Comparison of ENCODE assay signal across 24 cellular contexts in the genomic region with DNA sequence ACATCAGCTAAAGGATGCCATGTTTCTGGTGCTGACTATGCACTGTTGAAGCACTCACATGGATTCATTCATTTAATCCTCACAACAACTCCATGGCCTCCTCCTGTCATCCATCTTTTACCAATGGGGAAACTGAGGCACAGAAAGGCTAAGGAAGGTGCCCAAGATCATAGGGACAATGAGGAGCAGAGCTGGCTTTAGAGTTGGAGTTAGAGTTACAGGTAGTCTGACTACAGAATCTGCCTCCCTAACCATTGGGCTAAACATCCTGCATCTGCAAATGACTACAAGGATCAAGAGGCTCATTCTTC.
DNase-seq lines count a peak whose midpoint lies in the region; ATAC-seq and TF ChIP-seq lines count a peak whose summit lies in the region.
"Had no signal": no experiment of that assay in that cellular context is flagged by ENCODE, and none has a peak within 500 bp of the region (broad histone marks: within the 10 kb centered on the region; RNA-seq: fewer than 3 reads in every experiment).

No MANE protein-coding gene starts in this region.

- peaks cover 15 to 95% (median 75%) of the 10 kb centered on the region in 4 donors for H3K4me1 Mint-ChIP-seq in CD4-positive, CD25-positive, alpha-beta regulatory T cell
- H3K4me1 Mint-ChIP-seq in neural progenitor cell = peaks cover 58% of the 10 kb centered on the region

- no TSS peak for BruUV-seq in OCI-LY7 (replicated peaks; lab: Mats Ljungman, UMichigan)

- peaks cover 0 to 1% (median 0%) of the 10 kb centered on the region in 7 donors for H3K9me3 Mint-ChIP-seq in CD4-positive, CD25-positive, alpha-beta regulatory T cell
- H3K9me3 Mint-ChIP-seq in neural progenitor cell = no peaks in the 10 kb centered on the region
- H3K9me3 Mint-ChIP-seq: activated naive CD4-positive, alpha-beta T cell treated with anti-CD3 and anti-CD28 coated beads, Interleukin-2, amount 50 U/mL, for 72 hours; effector memory CD8-positive, alpha-beta T cell; naive thymus-derived CD8-positive, alpha-beta T cell had no signal

- H3F3A ChIP-seq in Loucy (ENCODE audit: low read depth) (no peaks in the 10 kb centered on the region), neural progenitor cell (ENCODE audit: low read depth) (no peaks in the 10 kb centered on the region)

- no peak overlapping the region for H3K4me3 ChIP-seq in CD4-positive, CD25-positive, alpha-beta regulatory T cell (ENCODE audit: low read depth, low read length)
- H3K4me3 ChIP-seq in Loucy (ENCODE audit: low read length, poor library complexity, severe bottlenecking) (no peak overlapping the region), coronary artery (no peak overlapping the region), neural progenitor cell (no peak overlapping the region), OCI-LY7 (ENCODE audit: low read depth, low read length, poor library complexity, severe bottlenecking) (no peak overlapping the region)
- H3K4me3 ChIP-seq: esophagus muscularis mucosa, uterus had no signal

- H3K79me2 ChIP-seq in Loucy (ENCODE audit: insufficient read depth, low read length) (peaks cover 98% of the 10 kb centered on the region), neural progenitor cell (ENCODE audit: low read depth) (peaks cover 73% of the 10 kb centered on the region), OCI-LY7 (ENCODE audit: insufficient read depth, low read depth, low read length) (peaks cover 39% of the 10 kb centered on the region; the same call in 1 of the 2 replicates)

- POLR2A ChIA-PET in OCI-LY7 (lab: Charles Lee) = no interaction called here

- peaks cover 18% of the 10 kb centered on the region for H3K36me3 Mint-ChIP-seq in CD4-positive, CD25-positive, alpha-beta regulatory T cell
- peaks cover 4% of the 10 kb centered on the region for H3K36me3 Mint-ChIP-seq in neural progenitor cell

- no peak for TF ChIP-seq CTCF in Loucy (conservative IDR thresholded peaks at IDR 0.05; ENCODE audit: low read length)
- no peak for TF ChIP-seq CTCF in coronary artery (IDR thresholded peaks at IDR 0.05)
- no peak for TF ChIP-seq CTCF in neural progenitor cell (IDR thresholded peaks at IDR 0.05)
- TF ChIP-seq CTCF in OCI-LY7 (conservative IDR thresholded peaks at IDR 0.05; ENCODE audit: low read length) = no peak

- no peaks in the 10 kb centered on the region for H3K27me3 Mint-ChIP-seq in CD4-positive, CD25-positive, alpha-beta regulatory T cell
- H3K27me3 Mint-ChIP-seq in neural progenitor cell (ENCODE audit: insufficient read depth, low read depth) = peaks cover 2% of the 10 kb centered on the region
- H3K27me3 Mint-ChIP-seq: effector memory CD8-positive, alpha-beta T cell; naive thymus-derived CD8-positive, alpha-beta T cell had no signal

- H3K9ac ChIP-seq in Loucy (ENCODE audit: low read depth, low read length, poor library complexity, severe bottlenecking) (peak overlapping the region; percentile 59), neural progenitor cell (no peak overlapping the region)
- H3K9ac ChIP-seq: parathyroid adenoma had no signal

- H3K9me3 ChIP-seq in CD4-positive, CD25-positive, alpha-beta regulatory T cell (ENCODE audit: control insufficient read depth in 2 of 2, low read length in 2 of 2) = no peaks in the 10 kb centered on the region
- no peaks in the 10 kb centered on the region for H3K9me3 ChIP-seq in Loucy (ENCODE audit: insufficient read depth, low read depth, low read length)
- H3K9me3 ChIP-seq in neural progenitor cell (ENCODE audit: low read depth) = no peaks in the 10 kb centered on the region
- no peaks in the 10 kb centered on the region for H3K9me3 ChIP-seq in OCI-LY7 (ENCODE audit: low read length)
- H3K9me3 ChIP-seq: esophagus muscularis mucosa, uterus had no signal

- H3K27me3 ChIP-seq in CD4-positive, CD25-positive, alpha-beta regulatory T cell (ENCODE audit: control insufficient read depth, insufficient read depth, low read length) = no peaks in the 10 kb centered on the region
- H3K27me3 ChIP-seq in Loucy (ENCODE audit: insufficient read depth, low read length, poor library complexity, severe bottlenecking) (no peaks in the 10 kb centered on the region), neural progenitor cell (no peaks in the 10 kb centered on the region)
- H3K27me3 ChIP-seq: esophagus muscularis mucosa, uterus had no signal

- H3K4me2 ChIP-seq in Loucy (ENCODE audit: low read depth, low read length, poor library complexity, severe bottlenecking) = no peak overlapping the region
- H3K4me2 ChIP-seq in neural progenitor cell = no peak overlapping the region
- no peak overlapping the region for H3K4me2 ChIP-seq in OCI-LY7 (ENCODE audit: low read length)

- no peaks in the 10 kb centered on the region for H3K9me2 ChIP-seq in Loucy (replicated peaks; ENCODE audit: low read depth, low read length)
- no peaks in the 10 kb centered on the region for H3K9me2 ChIP-seq in OCI-LY7 (ENCODE audit: insufficient read depth, low read length)

- H3K4me3 Mint-ChIP-seq in CD4-positive, CD25-positive, alpha-beta regulatory T cell = peak overlapping the region in 2 of 4 donors; percentile 36 to 63
- no peak overlapping the region for H3K4me3 Mint-ChIP-seq in neural progenitor cell
- H3K4me3 Mint-ChIP-seq: effector memory CD8-positive, alpha-beta T cell had no signal

- H3K4me1 ChIP-seq in CD4-positive, CD25-positive, alpha-beta regulatory T cell (ENCODE audit: control insufficient read depth, insufficient read depth, low read length, poor library complexity, severe bottlenecking) = peaks cover 54% of the 10 kb centered on the region
- H3K4me1 ChIP-seq in Loucy (ENCODE audit: insufficient read depth, low read length, poor library complexity, severe bottlenecking) = peaks cover 94% of the 10 kb centered on the region
- peaks cover 25% of the 10 kb centered on the region for H3K4me1 ChIP-seq in neural progenitor cell
- H3K4me1 ChIP-seq in OCI-LY7 (ENCODE audit: insufficient read depth, low read length, poor library complexity, severe bottlenecking) = peaks cover 37% of the 10 kb centered on the region

- H4K20me1 ChIP-seq in Loucy (ENCODE audit: insufficient read depth, low read length, poor library complexity, severe bottlenecking) (peaks cover 20% of the 10 kb centered on the region), neural progenitor cell (ENCODE audit: low read depth) (peaks cover 96% of the 10 kb centered on the region), OCI-LY7 (ENCODE audit: insufficient read depth, low read length) (peaks cover 34% of the 10 kb centered on the region)

- CTCF ChIA-PET in OCI-LY7 (lab: Charles Lee; ENCODE audit: unreplicated experiment) = no interaction called here

- intact Hi-C loops in OCI-LY7 (cut with micrococcal nuclease; ENCODE audit: unreplicated experiment) = no loop called here

- H3K36me3 ChIP-seq in CD4-positive, CD25-positive, alpha-beta regulatory T cell (ENCODE audit: control insufficient read depth, insufficient read depth, low read length) = peaks cover 25% of the 10 kb centered on the region
- H3K36me3 ChIP-seq in Loucy (ENCODE audit: insufficient read depth, low read length) (no peaks in the 10 kb centered on the region), neural progenitor cell (no peaks in the 10 kb centered on the region), OCI-LY7 (ENCODE audit: insufficient read depth, low read length) (peaks cover 6% of the 10 kb centered on the region; the same call in 1 of the 2 replicates)
- H3K36me3 ChIP-seq: esophagus muscularis mucosa, uterus had no signal

- H2AFZ ChIP-seq in Loucy (ENCODE audit: low read length) (no peak overlapping the region), neural progenitor cell (replicated peaks) (no peak overlapping the region), OCI-LY7 (ENCODE audit: low read length) (no peak overlapping the region)
- H2AFZ ChIP-seq: parathyroid adenoma had no signal

- no peak overlapping the region for H3K27ac ChIP-seq in CD4-positive, CD25-positive, alpha-beta regulatory T cell (ENCODE audit: insufficient read depth, low read length, poor library complexity, severe bottlenecking)
- H3K27ac ChIP-seq in coronary artery (peak overlapping the region; percentile 90 to 96), neural progenitor cell (no peak overlapping the region), OCI-LY7 (ENCODE audit: low read depth, low read length, poor library complexity, severe bottlenecking) (no peak overlapping the region)
- H3K27ac ChIP-seq: parathyroid adenoma, uterus had no signal

- no peak for ATAC-seq in CD4-positive, CD25-positive, alpha-beta regulatory T cell (ENCODE audit: low read depth in 2 of 2)
- ATAC-seq in HG03565 (IDR thresholded peaks at IDR 0.05; ENCODE audit: unreplicated experiment) = no peak
- ATAC-seq: activated naive CD4-positive, alpha-beta T cell treated with anti-CD3 and anti-CD28 coated beads, Interleukin-2, amount 50 U/mL, for 72 hours; effector memory CD8-positive, alpha-beta T cell; naive thymus-derived CD8-positive, alpha-beta T cell; sciatic nerve had no signal

- peak overlapping the region in 2 of 3 donors; percentile 36 to 74 for H3K27ac Mint-ChIP-seq in CD4-positive, CD25-positive, alpha-beta regulatory T cell
- H3K27ac Mint-ChIP-seq in neural progenitor cell = peak overlapping the region; percentile 65

- no peak for DNase-seq in CD4-positive, CD25-positive, alpha-beta regulatory T cell
- DNase-seq in coronary artery (ENCODE audit: low spot score) = no peak
- no peak for DNase-seq in neural progenitor cell (ENCODE audit: low spot score)
- DNase-seq in OCI-LY7 (ENCODE audit: low spot score) = no peak
- DNase-seq in NCI-H1105 treated with DMSO at 0.1 percent for 48 hours (lab: John Stamatoyannopoulos, UW) = no peak
- DNase-seq: activated CD4-positive, CD25-positive, alpha-beta regulatory T cell treated with anti-CD3 and anti-CD28 coated beads, Interleukin-2, amount 50 U/mL, for 72 hours; activated CD8-positive, alpha-beta memory T cell treated with anti-CD3 and anti-CD28 coated beads for 24 hours; activated T-cell treated with anti-CD3 and anti-CD28 coated beads, Interleukin-2, amount 50 U/mL, for 48 hours; COR-L47; DMS79; effector memory CD8-positive, alpha-beta T cell; Karpas-422; naive thymus-derived CD8-positive, alpha-beta T cell; NCI-H2029 treated with DMSO at 0.1 percent for 48 hours; NCI-H345; NCI-H774; T1000; uterus had no signal

Comparison
In these comparisons a context has a peak if more than half of its experiments do, and no peak if none do; other contexts are left out.
1. H3K27ac ChIP-seq: peak in coronary artery (2 of 2); none in CD4-positive, CD25-positive, alpha-beta regulatory T cell (single experiment), neural progenitor cell (single experiment) and OCI-LY7 (single experiment).